18 cellular contexts compared by ENCODE assay signal in the genomic region with DNA sequence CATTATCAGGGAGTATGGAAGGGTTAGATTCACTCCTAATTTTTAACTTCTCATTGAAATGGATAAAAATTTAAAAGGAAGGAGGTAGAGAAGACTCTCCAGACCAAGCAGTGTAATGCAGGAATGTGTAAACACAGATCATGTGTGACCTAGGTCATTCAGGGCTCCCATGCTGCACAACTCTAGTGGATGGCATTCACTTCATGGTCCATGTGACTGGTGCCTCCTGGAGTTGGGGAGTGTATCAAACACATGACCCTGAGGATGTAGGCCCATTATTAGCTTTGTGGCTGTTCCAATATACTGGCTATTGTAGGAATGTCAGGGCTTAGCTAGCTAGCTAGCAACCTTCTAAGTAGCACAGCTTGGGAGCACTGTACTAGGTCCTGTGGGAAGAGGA.
"Had no signal": no experiment of that assay in that cellular context is flagged by ENCODE, and none has a peak within 500 bp of the region (broad histone marks: within the 10 kb centered on the region; RNA-seq: fewer than 3 reads in every experiment).

No MANE protein-coding gene starts in this region.

- H3K4me3 ChIP-seq: lung, right atrium auricular region, upper lobe of left lung had no signal

- DNase-seq: activated CD8-positive, alpha-beta memory T cell treated with anti-CD3 and anti-CD28 coated beads for 24 hours; activated CD8-positive, alpha-beta memory T cell treated with anti-CD3 and anti-CD28 coated beads, Interleukin-2, amount 50 U/mL, for 4 hours; activated naive CD4-positive, alpha-beta T cell treated with Interleukin-2 at 50 U/mL for 16 hours; activated naive CD8-positive, alpha-beta T cell treated with anti-CD3 and anti-CD28 coated beads for 36 hours; activated T-cell treated with anti-CD3 and anti-CD28 coated beads, Interleukin-2, amount 50 U/mL, for 24 hours; amniotic stem cell; cerebellar nuclear complex; foreskin fibroblast; kidney; midbrain; natural killer cell; stimulated activated CD4-positive, alpha-beta T cell treated with anti-CD3 and anti-CD28 coated beads, Interleukin-4, amount 100 ng/mL, for 4 hours; stimulated activated naive CD8-positive, alpha-beta T cell treated with anti-CD3 and anti-CD28 coated beads, Interleukin-15, Interleukin-2, amounts not matched to agents 100 U/mL and 50 U/mL, for 24 hours; T-helper 9 cell; upper lobe of left lung had no signal

- FAIRE-seq: bronchial epithelial cell, kidney had no signal
